Comparison of ENCODE assay signal across 8 cellular contexts in the genomic region with DNA sequence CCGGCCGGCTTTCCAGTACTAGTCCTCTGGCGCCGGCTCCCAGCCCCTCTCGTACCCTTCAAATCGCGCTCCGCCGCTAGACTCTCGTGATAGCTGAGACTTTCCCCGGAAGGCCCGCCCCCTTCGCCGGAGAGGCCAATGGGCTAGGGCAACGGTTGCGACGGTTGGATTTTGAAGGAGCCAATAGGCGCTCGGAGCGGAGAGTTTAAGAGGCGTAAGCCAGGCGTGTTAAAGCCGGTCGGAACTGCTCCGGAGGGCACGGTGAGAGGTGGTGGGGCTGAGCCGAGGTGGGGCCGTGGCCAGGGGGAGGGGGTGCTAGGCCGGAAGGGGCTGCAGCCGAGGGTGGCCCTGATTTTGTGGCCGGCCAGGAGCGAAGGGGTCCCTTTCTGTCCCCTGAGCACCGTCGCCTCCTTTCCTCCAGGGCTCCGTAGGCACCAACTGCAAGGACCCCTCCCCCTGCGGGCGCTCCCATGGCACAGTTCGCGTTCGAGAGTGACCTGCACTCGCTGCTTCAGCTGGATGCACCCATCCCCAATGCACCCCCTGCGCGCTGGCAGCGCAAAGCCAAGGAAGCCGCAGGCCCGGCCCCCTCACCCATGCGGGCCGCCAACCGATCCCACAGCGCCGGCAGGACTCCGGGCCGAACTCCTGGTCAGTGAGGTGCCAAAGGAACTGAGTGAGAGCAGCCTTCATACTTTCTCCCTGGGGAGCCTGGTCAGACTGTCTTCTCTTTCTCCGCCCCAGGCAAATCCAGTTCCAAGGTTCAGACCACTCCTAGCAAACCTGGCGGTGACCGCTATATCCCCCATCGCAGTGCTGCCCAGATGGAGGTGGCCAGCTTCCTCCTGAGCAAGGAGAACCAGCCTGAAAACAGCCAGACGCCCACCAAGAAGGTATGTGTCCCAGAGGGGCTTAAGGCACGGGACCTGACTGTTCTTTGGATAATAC. TPM values are rescaled to one million over a fixed set of nuclear protein-coding genes. Genes with fewer than 3 reads are reported as not detected.
A peak's percentile ranks its signal among the peaks of the same experiment; 100 is the strongest.
DNase-seq lines count a peak whose midpoint lies in the region; ATAC-seq, FAIRE-seq and TF ChIP-seq lines count a peak whose summit lies in the region.

Gene CDC20 (plus strand): TSS at position 236 of the 948 bp plus-strand sequence. CDS start 235 bp downstream, at position 471.

- no peak for TF ChIP-seq CTCF in Loucy (conservative IDR thresholded peaks at IDR 0.05; ENCODE audit: low read length)

- H3K9ac ChIP-seq in Loucy (ENCODE audit: low read depth, low read length, poor library complexity, severe bottlenecking) = peak within 1 kb of the TSS; percentile 97

- peak; percentile 98 to 99 for ATAC-seq in natural killer cell treated with Interleukin-12 subunit alpha and Interleukin-12 subunit beta and Interleukin-15 and Interleukin-18, amount 100 ng/mL, for 72 hours
- peak; percentile 99 for ATAC-seq in stimulated activated naive CD8-positive, alpha-beta T cell treated with anti-CD3 and anti-CD28 coated beads, Interleukin-15, Interleukin-2, amounts not matched to agents 100 U/mL and 50 U/mL, for 24 hours

- no peaks in the 10 kb centered on the region for H3K27me3 Mint-ChIP-seq in natural killer cell treated with Interleukin-12 subunit alpha and Interleukin-12 subunit beta and Interleukin-15 and Interleukin-18, amount 100 ng/mL, for 72 hours

- H3K9me3 ChIP-seq in Loucy (ENCODE audit: insufficient read depth, low read depth, low read length) = no peaks in the 10 kb centered on the region

- H3K4me2 ChIP-seq in Loucy (ENCODE audit: low read depth, low read length, poor library complexity, severe bottlenecking) = peak within 1 kb of the TSS; percentile 91

- TF ChIP-seq POLR2A in H54 (IDR thresholded peaks at IDR 0.05; ENCODE audit: low read depth, low read length) = peak; percentile 87
- TF ChIP-seq POLR2A in Raji (IDR thresholded peaks at IDR 0.05; ENCODE audit: insufficient read depth, low read depth, low read length) = peak; percentile 87

- peak; percentile 99 for DNase-seq in EL
- peak; percentile 76 for DNase-seq in H54 (ENCODE audit: insufficient read length, low spot score)
- peak; percentile 97 for DNase-seq in activated T-helper 9 cell treated with anti-CD3 and anti-CD28 coated beads, Interleukin-2, amount 50 U/mL, for 16 hours (ENCODE audit: low read depth)
- peak; percentile 92 for DNase-seq in fibroblast of peridontal ligament (ENCODE audit: extremely low read depth)
- peak; percentile 98 for DNase-seq in natural killer cell treated with Interleukin-12 subunit alpha and Interleukin-12 subunit beta and Interleukin-15 and Interleukin-18, amount 100 ng/mL, for 72 hours (ENCODE audit: low spot score)
- DNase-seq in stimulated activated naive CD8-positive, alpha-beta T cell treated with anti-CD3 and anti-CD28 coated beads, Interleukin-15, Interleukin-2, amounts not matched to agents 100 U/mL and 50 U/mL, for 24 hours = peak; percentile 99

- peaks cover 32 to 43% of the 10 kb centered on the region in 2 donors for H3K4me1 Mint-ChIP-seq in natural killer cell treated with Interleukin-12 subunit alpha and Interleukin-12 subunit beta and Interleukin-15 and Interleukin-18, amount 100 ng/mL, for 72 hours (ENCODE audit: low read depth in 2 of 2)

- peaks cover 29% of the 10 kb centered on the region for H3K4me1 ChIP-seq in Loucy (ENCODE audit: insufficient read depth, low read length, poor library complexity, severe bottlenecking)

- H3F3A ChIP-seq in Loucy (ENCODE audit: low read depth) = peaks cover 3% of the 10 kb centered on the region; the same call in 1 of the 2 replicates

- peak within 1 kb of the TSS; percentile 95 for H3K4me3 ChIP-seq in Loucy (ENCODE audit: low read length, poor library complexity, severe bottlenecking)

- H2AFZ ChIP-seq in Loucy (ENCODE audit: low read length) = peak within 1 kb of the TSS; percentile 97

- peaks cover 18% of the 10 kb centered on the region for H3K36me3 Mint-ChIP-seq in natural killer cell treated with Interleukin-12 subunit alpha and Interleukin-12 subunit beta and Interleukin-15 and Interleukin-18, amount 100 ng/mL, for 72 hours

- H3K79me2 ChIP-seq in Loucy (ENCODE audit: insufficient read depth, low read length) = peaks cover 37% of the 10 kb centered on the region

- H3K9me3 Mint-ChIP-seq in natural killer cell treated with Interleukin-12 subunit alpha and Interleukin-12 subunit beta and Interleukin-15 and Interleukin-18, amount 100 ng/mL, for 72 hours = no peaks in the 10 kb centered on the region

- peak within 1 kb of the TSS; percentile 70 to 92 for H3K27ac Mint-ChIP-seq in natural killer cell treated with Interleukin-12 subunit alpha and Interleukin-12 subunit beta and Interleukin-15 and Interleukin-18, amount 100 ng/mL, for 72 hours

- peaks cover 40% of the 10 kb centered on the region for H3K36me3 ChIP-seq in Loucy (ENCODE audit: insufficient read depth, low read length)

- FAIRE-seq in H54 (lab: Jason Lieb, UNC) = no peak

- H4K20me1 ChIP-seq in Loucy (ENCODE audit: insufficient read depth, low read length, poor library complexity, severe bottlenecking) = peaks cover 18% of the 10 kb centered on the region

- peak within 1 kb of the TSS; percentile 97 for H3K4me3 Mint-ChIP-seq in natural killer cell treated with Interleukin-12 subunit alpha and Interleukin-12 subunit beta and Interleukin-15 and Interleukin-18, amount 100 ng/mL, for 72 hours

- no peaks in the 10 kb centered on the region for H3K27me3 ChIP-seq in Loucy (ENCODE audit: insufficient read depth, low read length, poor library complexity, severe bottlenecking)

- H3K9me2 ChIP-seq in Loucy (replicated peaks; ENCODE audit: low read depth, low read length) = no peaks in the 10 kb centered on the region

RNA-seq across cellular contexts. Expression of gene CDC20, which starts in this region (rescaled TPM):
- 100 to 1,000 TPM in 1 of 2 donors, 10 to 100 TPM in 1; 98.7 to 152 TPM for total RNA-seq in natural killer cell treated with Interleukin-12 subunit alpha and Interleukin-12 subunit beta and Interleukin-15 and Interleukin-18, amount 100 ng/mL, for 72 hours

Comparison
In these comparisons a context has a peak if more than half of its experiments do, and no peak if none do; other contexts are left out.
1. Peak in every context shown above with its lines: DNase-seq, ATAC-seq and H3K4me3 ChIP-seq.